Comparison of ENCODE assay signal across 35 cellular contexts in the genomic region with DNA sequence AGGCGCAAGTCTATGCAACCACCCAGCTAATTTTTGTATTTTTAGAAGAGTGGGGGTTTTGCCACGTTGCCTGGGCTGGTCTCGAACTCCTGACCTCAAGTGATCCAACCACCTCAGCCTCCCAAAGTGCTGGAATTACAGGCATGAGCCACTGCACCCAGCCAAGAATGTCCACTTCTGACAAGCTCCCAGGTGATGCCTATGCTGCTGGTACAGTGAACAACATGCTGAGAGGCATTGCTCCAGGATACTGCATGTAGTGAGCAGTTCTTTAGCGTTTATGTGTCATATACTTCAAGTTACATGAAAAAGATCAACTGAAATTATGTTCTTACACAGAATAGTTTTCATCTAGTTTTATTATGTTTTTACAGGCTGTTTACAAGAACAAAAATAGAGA.
"Had no signal": no experiment of that assay in that cellular context is flagged by ENCODE, and none has a peak within 500 bp of the region (broad histone marks: within the 10 kb centered on the region; RNA-seq: fewer than 3 reads in every experiment).

No MANE protein-coding gene starts in this region.

- DNase-seq: Karpas-422, Kasumi-1, MG63, MM.1S, MV-4-11, NCI-H1048, NCI-H1092, NCI-H1092 treated with DMSO at 0.1 percent for 48 hours, NCI-H1105, NCI-H1105 treated with DMSO at 0.1 percent for 48 hours, NCI-H1417, NCI-H1417 treated with DMSO at 0.1 percent for 48 hours, NCI-H1436, NCI-H1436 treated with DMSO at 0.1 percent for 48 hours, NCI-H146, NCI-H1694, NCI-H1694 treated with DMSO at 0.1 percent for 48 hours, NCI-H187, NCI-H187 treated with DMSO at 0.1 percent for 48 hours, NCI-H1930, NCI-H2029, NCI-H2029 treated with DMSO at 0.1 percent for 48 hours, NCI-H2081, NCI-H2081 treated with DMSO at 0.1 percent for 48 hours, NCI-H2107, NCI-H2171, NCI-H2171 treated with DMSO at 0.1 percent for 48 hours, NCI-H2227 treated with DMSO at 0.1 percent for 48 hours, NCI-H226, NCI-H345, NCI-H446, NCI-H446 treated with DMSO at 0.1 percent for 48 hours, NCI-H510A, NCI-H510A treated with DMSO at 0.1 percent for 48 hours, NCI-H524 had no signal

- H3K9me3 ChIP-seq: MG63 had no signal

- H3K27me3 ChIP-seq: MG63 had no signal

- H3K4me3 ChIP-seq: MG63 had no signal
